ENCODE assay signal across 1 cellular context in genomic region chr2:87064305-87064704, GRCh38. TPM values are rescaled to one million over a fixed set of nuclear protein-coding genes. Genes with fewer than 3 reads are reported as not detected.
"Had no signal": no experiment of that assay in that cellular context is flagged by ENCODE, and none has a peak within 500 bp of the region (broad histone marks: within the 10 kb centered on the region; RNA-seq: fewer than 3 reads in every experiment).

No MANE protein-coding gene starts in this region.

RNA-seq across cellular contexts. Expression of gene PLGLB1, which starts 42.7 kb away (rescaled TPM):
- total RNA-seq: mesenteric fat pad had no signal
